Comparison of ENCODE assay signal across 8 cellular contexts in genomic region chr15:101070502-101071273, GRCh38.
DNase-seq lines count a peak whose midpoint lies in the region; ATAC-seq and TF ChIP-seq lines count a peak whose summit lies in the region.

No MANE protein-coding gene starts in this region.

- no peaks in the 10 kb centered on the region for H3K9me3 ChIP-seq in Peyer's patch
- no peaks in the 10 kb centered on the region for H3K9me3 ChIP-seq in psoas muscle

- H3K27ac ChIP-seq in Peyer's patch, result peak overlapping the region; percentile 39 to 69 (median 60)
- peak overlapping the region; percentile 58 for H3K27ac ChIP-seq in psoas muscle

- H3K4me3 ChIP-seq in Peyer's patch (no peak overlapping the region), psoas muscle (no peak overlapping the region)

- DNase-seq in HCEC 1CT (peak; percentile 83), Peyer's patch (peak in 1 of 3 donors; percentile 15), psoas muscle (no peak), 8988T (no peak), D341Med (ENCODE audit: low spot score) (no peak), NCI-H2081 treated with DMSO at 0.1 percent for 48 hours (lab: John Stamatoyannopoulos, UW) (no peak), GDM1 (lab: John Stamatoyannopoulos, UW) (no peak)

- 65 to 67% (median 66%) methylated on average over 6 of the region's 6 CpGs for WGBS in psoas muscle, 3 donors

- peaks cover 0 to 14% (median 0%) of the 10 kb centered on the region in 4 donors for H3K4me1 ChIP-seq in Peyer's patch
- H3K4me1 ChIP-seq in psoas muscle, result no peaks in the 10 kb centered on the region

- peaks cover 0 to 20% (median 0%) of the 10 kb centered on the region in 3 donors for H3K36me3 ChIP-seq in Peyer's patch
- H3K36me3 ChIP-seq in psoas muscle (ENCODE audit: insufficient read depth in 1 of 2, low read depth in 1 of 2), result peaks cover 0 to 5% of the 10 kb centered on the region in 2 donors

- ATAC-seq in esophagus mucosa (peak; percentile 37), psoas muscle (peak in 3 of 4 donors; percentile 45 to 64 (median 60))

- H3K27me3 ChIP-seq in Peyer's patch, result no peaks in the 10 kb centered on the region
- no peaks in the 10 kb centered on the region for H3K27me3 ChIP-seq in psoas muscle (ENCODE audit: insufficient read depth in 3 of 3, low read length in 2 of 3)

- intact Hi-C loops in psoas muscle (cut with DNase I), result loop anchor here in 1 of 2 donors (10.0 kb wide), 1 partner anchor 626 kb away; no protein-coding TSS in a partner anchor

- TF ChIP-seq CTCF in Peyer's patch (IDR thresholded peaks at IDR 0.05) (no peak), psoas muscle (IDR thresholded peaks at IDR 0.05) (no peak)

- no peak for TF ChIP-seq POLR2A in Peyer's patch (IDR thresholded peaks at IDR 0.05)
